10 cellular contexts compared by ENCODE assay signal in the genomic region with DNA sequence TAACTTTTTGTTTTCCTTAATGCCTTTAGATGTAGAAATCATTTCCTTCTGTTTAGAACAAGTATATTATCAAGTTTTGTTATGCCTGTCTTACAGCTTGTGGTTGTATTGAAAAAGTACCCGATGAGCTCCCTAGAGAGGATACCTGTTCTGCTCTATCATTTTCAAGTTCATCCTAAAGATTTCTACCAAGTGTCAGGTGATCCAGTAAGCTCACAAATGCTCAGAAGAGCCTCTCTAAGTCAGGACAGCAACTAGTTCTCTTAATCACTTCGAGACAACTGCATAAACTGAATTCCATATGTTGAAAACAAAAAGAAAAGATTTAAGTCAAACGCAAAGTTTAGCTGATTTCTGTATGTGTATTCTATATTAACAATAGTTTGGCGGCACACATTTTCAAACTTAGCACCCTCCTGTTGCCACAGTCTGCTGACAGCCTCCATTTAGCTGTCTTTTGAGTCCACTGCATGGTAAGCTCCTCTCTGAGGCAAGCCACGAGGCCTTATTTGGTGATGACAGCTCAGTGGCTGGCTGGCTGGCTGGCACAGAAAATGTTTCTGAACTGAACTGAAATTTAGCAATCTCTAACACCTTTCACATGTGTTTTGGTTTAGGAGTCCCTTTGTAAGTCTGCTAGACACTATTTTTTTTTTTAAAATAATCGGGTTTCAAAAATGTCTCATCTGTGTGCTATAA. TPM values are rescaled to one million over a fixed set of nuclear protein-coding genes. Genes with fewer than 3 reads are reported as not detected.
A peak's percentile ranks its signal among the peaks of the same experiment; 100 is the strongest.
DNase-seq lines count a peak whose midpoint lies in the region; ATAC-seq, FAIRE-seq and TF ChIP-seq lines count a peak whose summit lies in the region.
"Had no signal": no experiment of that assay in that cellular context is flagged by ENCODE, and none has a peak within 500 bp of the region (broad histone marks: within the 10 kb centered on the region; RNA-seq: fewer than 3 reads in every experiment).

No MANE protein-coding gene starts in this region.

- WGBS in mesenchymal stem cell = 93% methylated on average over 3 of the region's 6 CpGs

- no peak for ATAC-seq in natural killer cell treated with Interleukin-12 subunit alpha and Interleukin-12 subunit beta and Interleukin-15 and Interleukin-18, amount 100 ng/mL, for 72 hours
- ATAC-seq in stimulated activated naive CD8-positive, alpha-beta T cell treated with anti-CD3 and anti-CD28 coated beads, Interleukin-15, Interleukin-2, amounts not matched to agents 100 U/mL and 50 U/mL, for 24 hours = no peak

- H3K4me3 ChIP-seq in coronary artery = no peak overlapping the region
- no peak overlapping the region for H3K4me3 ChIP-seq in mesenchymal stem cell (ENCODE audit: insufficient read depth in 1 of 2, low read depth in 1 of 2, low read length in 2 of 2)

- H2AFZ ChIP-seq in mesenchymal stem cell (ENCODE audit: low read depth, low read length) = no peak overlapping the region

- no peak overlapping the region for H3K27ac Mint-ChIP-seq in natural killer cell treated with Interleukin-12 subunit alpha and Interleukin-12 subunit beta and Interleukin-15 and Interleukin-18, amount 100 ng/mL, for 72 hours

- H3K23ac ChIP-seq in mesenchymal stem cell (ENCODE audit: low read length in 2 of 2) = no peak overlapping the region

- H3K36me3 Mint-ChIP-seq in natural killer cell treated with Interleukin-12 subunit alpha and Interleukin-12 subunit beta and Interleukin-15 and Interleukin-18, amount 100 ng/mL, for 72 hours = peaks cover 4% of the 10 kb centered on the region

- peaks cover 2% of the 10 kb centered on the region for H3K4me1 ChIP-seq in mesenchymal stem cell (ENCODE audit: control insufficient read depth, insufficient read depth, low read depth, low read length)

- peak overlapping the region in 1 of 2 experiments; percentile 65 for H3K14ac ChIP-seq in mesenchymal stem cell (ENCODE audit: low read length in 2 of 2)

- H2BK12ac ChIP-seq in mesenchymal stem cell (ENCODE audit: low read length in 2 of 2) = peak overlapping the region; percentile 37 to 38

- no peaks in the 10 kb centered on the region for H3K4me1 Mint-ChIP-seq in natural killer cell treated with Interleukin-12 subunit alpha and Interleukin-12 subunit beta and Interleukin-15 and Interleukin-18, amount 100 ng/mL, for 72 hours (ENCODE audit: low read depth in 2 of 2)

- H3K9me3 Mint-ChIP-seq in natural killer cell treated with Interleukin-12 subunit alpha and Interleukin-12 subunit beta and Interleukin-15 and Interleukin-18, amount 100 ng/mL, for 72 hours = peaks cover 10% of the 10 kb centered on the region

- H2AK5ac ChIP-seq in mesenchymal stem cell (ENCODE audit: low read length, severe bottlenecking) = no peak overlapping the region

- H3K27me3 Mint-ChIP-seq in natural killer cell treated with Interleukin-12 subunit alpha and Interleukin-12 subunit beta and Interleukin-15 and Interleukin-18, amount 100 ng/mL, for 72 hours = no peaks in the 10 kb centered on the region

- H4K91ac ChIP-seq in mesenchymal stem cell (ENCODE audit: low read length) = no peak overlapping the region

- TF ChIP-seq CTCF in coronary artery (IDR thresholded peaks at IDR 0.05) = no peak

- H2BK5ac ChIP-seq in mesenchymal stem cell (ENCODE audit: low read depth, low read length, poor library complexity, severe bottlenecking) = no peak overlapping the region

- peak overlapping the region; percentile 9 for H3K9ac ChIP-seq in mesenchymal stem cell (ENCODE audit: low read length)

- no peaks in the 10 kb centered on the region for H3K9me3 ChIP-seq in mesenchymal stem cell (ENCODE audit: control insufficient read depth, low read length)

- H3K4me3 Mint-ChIP-seq in natural killer cell treated with Interleukin-12 subunit alpha and Interleukin-12 subunit beta and Interleukin-15 and Interleukin-18, amount 100 ng/mL, for 72 hours = no peak overlapping the region

- no peak overlapping the region for H2BK15ac ChIP-seq in mesenchymal stem cell (ENCODE audit: low read depth, poor library complexity, severe bottlenecking)

- peaks cover 0 to 41% of the 10 kb centered on the region in 2 experiments for H3K36me3 ChIP-seq in mesenchymal stem cell (ENCODE audit: control insufficient read depth in 1 of 2, insufficient read depth in 2 of 2, low read depth in 1 of 2, low read length in 2 of 2)

- H4K8ac ChIP-seq in mesenchymal stem cell (ENCODE audit: low read length) = no peak overlapping the region

- DNase-seq in LHCN-M2 (ENCODE audit: low read depth) (peak; percentile 69), coronary artery (ENCODE audit: low spot score) (no peak), mesenchymal stem cell (peak; percentile 24), urothelium cell line (ENCODE audit: low spot score) (no peak)
- no peak for DNase-seq in natural killer cell treated with Interleukin-12 subunit alpha and Interleukin-12 subunit beta and Interleukin-15 and Interleukin-18, amount 100 ng/mL, for 72 hours (ENCODE audit: low spot score)
- no peak for DNase-seq in activated CD4-positive, alpha-beta T cell treated with anti-CD3 and anti-CD28 coated beads for 4 hours
- DNase-seq in stimulated activated naive CD8-positive, alpha-beta T cell treated with anti-CD3 and anti-CD28 coated beads, Interleukin-15, Interleukin-2, amounts not matched to agents 100 U/mL and 50 U/mL, for 24 hours = no peak
- DNase-seq: activated naive CD4-positive, alpha-beta T cell; erythroblast; midbrain had no signal

- no peaks in the 10 kb centered on the region for H3K79me1 ChIP-seq in mesenchymal stem cell (replicated peaks; ENCODE audit: low read length, poor library complexity, severe bottlenecking)

- no peaks in the 10 kb centered on the region for H3K27me3 ChIP-seq in mesenchymal stem cell (ENCODE audit: control insufficient read depth in 1 of 2, insufficient read depth in 1 of 2, low read length in 2 of 2)

- no peak overlapping the region for H2BK120ac ChIP-seq in mesenchymal stem cell (ENCODE audit: low read depth, low read length)

- H3K27ac ChIP-seq in coronary artery = peak overlapping the region; percentile 38 to 59
- H3K27ac ChIP-seq in mesenchymal stem cell (ENCODE audit: low read length, poor library complexity, severe bottlenecking) = peak overlapping the region; percentile 62

- no peak overlapping the region for H3K4me2 ChIP-seq in mesenchymal stem cell (ENCODE audit: low read length, poor library complexity, severe bottlenecking)

- FAIRE-seq in urothelium cell line (lab: Jason Lieb, UNC) = peak; percentile 5

- H3K4ac ChIP-seq in mesenchymal stem cell (ENCODE audit: low read depth in 1 of 2, low read length in 2 of 2) = peak overlapping the region in 1 of 2 experiments; percentile 73

- H3K18ac ChIP-seq in mesenchymal stem cell (ENCODE audit: low read depth in 1 of 2, low read length in 2 of 2) = peak overlapping the region; percentile 11 to 37

RNA-seq across cellular contexts. Expression of gene SEMA3C, which starts 59.4 kb away (rescaled TPM):
- total RNA-seq in LHCN-M2 (2014; rRNA removed) = 104 and 136 TPM in 2 replicates
- 30.7 TPM for polyA plus RNA-seq in LHCN-M2 (2012)
- 15.0 TPM for polyA plus RNA-seq in mesenchymal stem cell (2013, experiment 1 of 2)
- 14.3 TPM for polyA plus RNA-seq in mesenchymal stem cell (2013, experiment 2 of 2)
- total RNA-seq in natural killer cell treated with Interleukin-12 subunit alpha and Interleukin-12 subunit beta and Interleukin-15 and Interleukin-18, amount 100 ng/mL, for 72 hours = 1 to 10 TPM in 1 of 2 donors, not detected in 1; 1.1 TPM

Comparison
In these comparisons a context has a peak if more than half of its experiments do, and no peak if none do; other contexts are left out.
1. DNase-seq: peak in LHCN-M2 (single experiment) and mesenchymal stem cell (single experiment); none in coronary artery (single experiment), urothelium cell line (single experiment), natural killer cell treated with Interleukin-12 subunit alpha and Interleukin-12 subunit beta and Interleukin-15 and Interleukin-18, amount 100 ng/mL, for 72 hours (single experiment), activated CD4-positive, alpha-beta T cell treated with anti-CD3 and anti-CD28 coated beads for 4 hours (0 of 2) and stimulated activated naive CD8-positive, alpha-beta T cell treated with anti-CD3 and anti-CD28 coated beads, Interleukin-15, Interleukin-2, amounts not matched to agents 100 U/mL and 50 U/mL, for 24 hours (single experiment).
2. RNA of gene SEMA3C, which starts 59.4 kb away (total RNA-seq): 104 to 136 TPM in LHCN-M2; 1.1 TPM in natural killer cell treated with Interleukin-12 subunit alpha and Interleukin-12 subunit beta and Interleukin-15 and Interleukin-18, amount 100 ng/mL, for 72 hours; every median in the first group is over 10 times any median in the second.